ENCODE assay signal across 16 cellular contexts in genomic region chr14:60720391-60720790, GRCh38. TPM values are rescaled to one million over a fixed set of nuclear protein-coding genes. Genes with fewer than 3 reads are reported as not detected.
DNase-seq lines count a peak whose midpoint lies in the region; ATAC-seq and TF ChIP-seq lines count a peak whose summit lies in the region.
"Had no signal": no experiment of that assay in that cellular context is flagged by ENCODE, and none has a peak within 500 bp of the region (broad histone marks: within the 10 kb centered on the region; RNA-seq: fewer than 3 reads in every experiment).

No MANE protein-coding gene starts in this region.

- intact Hi-C loops in activated B cell treated with CpG ODN at 0.5 μM for 24 hours (cut with micrococcal nuclease), result loop anchor here (5.0 kb wide), 2 partner anchors 127 to 393 kb away; no protein-coding TSS in a partner anchor
- intact Hi-C loops in esophagus muscularis mucosa (cut with DNase I), result loop anchor here (5.0 kb wide), 2 partner anchors 63 to 307 kb away; no protein-coding TSS in a partner anchor

- peak overlapping the region; percentile 51 for H3K4me3 Mint-ChIP-seq in activated B cell treated with CpG ODN at 0.5 μM for 24 hours

- H3K4me1 ChIP-seq in iPS-18a (ENCODE audit: control insufficient read depth, low read depth, low read length) (peaks cover 15% of the 10 kb centered on the region), skeletal muscle satellite cell (ENCODE audit: control insufficient read depth, insufficient read depth, low read length) (peaks cover 24% of the 10 kb centered on the region), suprapubic skin (peaks cover 34% of the 10 kb centered on the region), esophagus muscularis mucosa (peaks cover 20 to 36% (median 25%) of the 10 kb centered on the region in 4 donors)

- DNase-seq in HFF-Myc (ENCODE audit: extremely low read depth, low read depth) (no peak), activated B cell treated with CpG ODN at 0.5 μM for 24 hours (no peak), suprapubic skin (ENCODE audit: low spot score in 2 of 2) (no peak), esophagus muscularis mucosa (ENCODE audit: extremely low spot score) (no peak), DMS153 (lab: John Stamatoyannopoulos, UW) (no peak)
- DNase-seq: activated CD4-positive, alpha-beta T cell treated with anti-CD3 and anti-CD28 coated beads, Interleukin-2, amount 50 U/mL, for 48 hours; heart left ventricle; NCI-H1930; NCI-H774; T-helper 9 cell had no signal

- no peaks in the 10 kb centered on the region for H3K9me3 Mint-ChIP-seq in activated B cell treated with CpG ODN at 0.5 μM for 24 hours
- H3K9me3 Mint-ChIP-seq: activated T-helper 2 cell treated with anti-CD3 and anti-CD28 coated beads, Interferon-gamma antibody, Interleukin-2, Interleukin-4, amounts not matched to agents 10 μg/mL and 5 μg/mL and 100 μg/mL, durations not matched to agents 14 hours and 24 hours and 36 hours had no signal

- peaks cover 19% of the 10 kb centered on the region for H3K36me3 ChIP-seq in iPS-18a (ENCODE audit: control insufficient read depth, low read depth, low read length)
- H3K36me3 ChIP-seq in skeletal muscle satellite cell (ENCODE audit: insufficient read depth, low read length), result peaks cover 31% of the 10 kb centered on the region
- H3K36me3 ChIP-seq in suprapubic skin, result no peaks in the 10 kb centered on the region
- no peaks in the 10 kb centered on the region for H3K36me3 ChIP-seq in esophagus muscularis mucosa
- H3K36me3 ChIP-seq: heart left ventricle, thoracic aorta had no signal

- H3K4me2 ChIP-seq in skeletal muscle satellite cell (ENCODE audit: low read length), result peak overlapping the region; percentile 93

- TF ChIP-seq CTCF in HFF-Myc (IDR thresholded peaks at IDR 0.05; ENCODE audit: low read depth, low read length, missing control alignments) (no peak), activated B cell treated with CpG ODN at 0.5 μM for 24 hours (IDR thresholded peaks at IDR 0.05) (no peak), suprapubic skin (IDR thresholded peaks at IDR 0.05) (no peak), esophagus muscularis mucosa (IDR thresholded peaks at IDR 0.05) (no peak)

- ATAC-seq in activated B cell treated with CpG ODN at 0.5 μM for 24 hours (ENCODE audit: low read depth), result no peak
- ATAC-seq: heart left ventricle, left lobe of liver had no signal

- H3K4me3 ChIP-seq in HFF-Myc (replicated peaks; ENCODE audit: low read depth, low read length) (peak overlapping the region; percentile 94), iPS-18a (ENCODE audit: low read length) (peak overlapping the region; percentile 89), skeletal muscle satellite cell (ENCODE audit: low read length) (peak overlapping the region; percentile 93), suprapubic skin (no peak overlapping the region), esophagus muscularis mucosa (no peak overlapping the region)

- POLR2A ChIA-PET in activated B cell treated with CpG ODN at 0.5 μM for 24 hours (lab: Charles Lee), result no interaction called here

- TF ChIP-seq EP300 in suprapubic skin (IDR thresholded peaks at IDR 0.05) (no peak), esophagus muscularis mucosa (IDR thresholded peaks at IDR 0.05) (no peak)

- peaks cover 22% of the 10 kb centered on the region for H3K4me1 Mint-ChIP-seq in activated B cell treated with CpG ODN at 0.5 μM for 24 hours

- 81% methylated on average over 1 of the region's 1 CpG for WGBS in suprapubic skin
- 81% methylated on average over 1 of the region's 1 CpG for WGBS in esophagus muscularis mucosa

- H3K9ac ChIP-seq in iPS-18a (ENCODE audit: low read length), result no peak overlapping the region
- no peak overlapping the region for H3K9ac ChIP-seq in skeletal muscle satellite cell (ENCODE audit: low read depth, low read length)

- peaks cover 53% of the 10 kb centered on the region for H3K27me3 Mint-ChIP-seq in activated B cell treated with CpG ODN at 0.5 μM for 24 hours

- H3K9me3 ChIP-seq in iPS-18a (ENCODE audit: control insufficient read depth, low read depth, low read length) (no peaks in the 10 kb centered on the region), skeletal muscle satellite cell (replicated peaks; ENCODE audit: low read length) (no peaks in the 10 kb centered on the region), suprapubic skin (no peaks in the 10 kb centered on the region), esophagus muscularis mucosa (no peaks in the 10 kb centered on the region)
- H3K9me3 ChIP-seq: heart left ventricle, thoracic aorta had no signal

- H3K27me3 ChIP-seq in iPS-18a (ENCODE audit: control insufficient read depth, insufficient read depth, low read length) (peaks cover 15% of the 10 kb centered on the region), skeletal muscle satellite cell (ENCODE audit: control insufficient read depth, insufficient read depth, low read length) (no peaks in the 10 kb centered on the region), suprapubic skin (peaks cover 41% of the 10 kb centered on the region), esophagus muscularis mucosa (peaks cover 0 to 27% (median 0%) of the 10 kb centered on the region in 4 donors)
- H3K27me3 ChIP-seq: cardiac muscle cell had no signal

- no peaks in the 10 kb centered on the region for H3K36me3 Mint-ChIP-seq in activated B cell treated with CpG ODN at 0.5 μM for 24 hours (ENCODE audit: low read depth)

- no peak for TF ChIP-seq POLR2A in suprapubic skin (IDR thresholded peaks at IDR 0.05)
- no peak for TF ChIP-seq POLR2A in esophagus muscularis mucosa (IDR thresholded peaks at IDR 0.05; ENCODE audit: low read depth)

- no peak overlapping the region for H3K27ac Mint-ChIP-seq in activated B cell treated with CpG ODN at 0.5 μM for 24 hours
- H3K27ac Mint-ChIP-seq: activated T-helper 2 cell treated with anti-CD3 and anti-CD28 coated beads, Interferon-gamma antibody, Interleukin-2, Interleukin-4, amounts not matched to agents 10 μg/mL and 5 μg/mL and 100 μg/mL, durations not matched to agents 14 hours and 24 hours and 36 hours had no signal

- CTCF ChIA-PET in activated B cell treated with CpG ODN at 0.5 μM for 24 hours (lab: Charles Lee), result no interaction called here

- H3K27ac ChIP-seq in iPS-18a (ENCODE audit: low read length) (no peak overlapping the region), suprapubic skin (no peak overlapping the region), esophagus muscularis mucosa (replicated peaks in 1 of 4) (no peak overlapping the region)
- H3K27ac ChIP-seq: cardiac muscle cell, heart left ventricle, thoracic aorta had no signal

RNA-seq across cellular contexts. Expression of gene SIX4, which starts 3.8 kb away (rescaled TPM):
- total RNA-seq in activated B cell treated with CpG ODN at 0.5 μM for 24 hours, result not detected in 2 replicates
- 9.1 and 10.0 TPM in 2 replicates for total RNA-seq in skeletal muscle satellite cell (2012; rRNA removed)
- total RNA-seq in suprapubic skin, result 1 to 10 TPM in 1 of 4 donors, under 1 TPM in 3; 0.60 to 1.2 (median 0.75) TPM
- 1 to 10 TPM; 1.7 to 4.2 (median 2.7) TPM for total RNA-seq in esophagus muscularis mucosa

RNA-seq across cellular contexts. Expression of gene MNAT1, which starts 14.2 kb away (rescaled TPM):
- total RNA-seq in activated B cell treated with CpG ODN at 0.5 μM for 24 hours (33.6 and 37.1 TPM in 2 replicates), suprapubic skin (10 to 100 TPM; 13.1 to 38.8 (median 22.0) TPM), esophagus muscularis mucosa (10 to 100 TPM; 34.9 to 48.2 (median 38.1) TPM)
- total RNA-seq in skeletal muscle satellite cell (2012; rRNA removed), result 42.6 and 67.7 TPM in 2 replicates

Comparison
In these comparisons a context has a peak if more than half of its experiments do, and no peak if none do; other contexts are left out.
1. H3K4me3 ChIP-seq: peak in HFF-Myc (single experiment), iPS-18a (single experiment) and skeletal muscle satellite cell (single experiment); none in suprapubic skin (single experiment) and esophagus muscularis mucosa (0 of 4).